In genomic region chr20:50165687-50166554, GRCh38 we compare ENCODE assay signal across 8 cellular contexts.
DNase-seq lines count a peak whose midpoint lies in the region; ATAC-seq lines count a peak whose summit lies in the region.

No MANE protein-coding gene starts in this region.

- DNase-seq in AG08395 (ENCODE audit: low spot score) (peak; percentile 99), NCI-H510A treated with DMSO at 0.1 percent for 48 hours (lab: John Stamatoyannopoulos, UW) (peak; percentile 98), dedifferentiated amniotic fluid mesenchymal stem cell (ENCODE audit: extremely low spot score) (peak; percentile 100), left kidney (ENCODE audit: low read depth, low spot score) (peak; percentile 98)
- peak; percentile 92 for DNase-seq in activated CD4-positive, alpha-beta T cell treated with anti-CD3 and anti-CD28 coated beads for 48 hours
- DNase-seq in stimulated activated CD4-positive, alpha-beta T cell treated with anti-CD3 and anti-CD28 coated beads, Interleukin-1b, Interleukin-23, amount 100 ng/mL, for 48 hours = peak; percentile 92

- peak; percentile 89 for ATAC-seq in GM19023 (IDR thresholded peaks at IDR 0.05; ENCODE audit: unreplicated experiment)
- peak; percentile 89 for ATAC-seq in HG03378 (IDR thresholded peaks at IDR 0.05; ENCODE audit: unreplicated experiment)

Comparison
In these comparisons a context has a peak if more than half of its experiments do, and no peak if none do; other contexts are left out.
1. Peak in every context shown above with its lines: DNase-seq and ATAC-seq.